Comparison of ENCODE assay signal across 1 cellular context in the genomic region with DNA sequence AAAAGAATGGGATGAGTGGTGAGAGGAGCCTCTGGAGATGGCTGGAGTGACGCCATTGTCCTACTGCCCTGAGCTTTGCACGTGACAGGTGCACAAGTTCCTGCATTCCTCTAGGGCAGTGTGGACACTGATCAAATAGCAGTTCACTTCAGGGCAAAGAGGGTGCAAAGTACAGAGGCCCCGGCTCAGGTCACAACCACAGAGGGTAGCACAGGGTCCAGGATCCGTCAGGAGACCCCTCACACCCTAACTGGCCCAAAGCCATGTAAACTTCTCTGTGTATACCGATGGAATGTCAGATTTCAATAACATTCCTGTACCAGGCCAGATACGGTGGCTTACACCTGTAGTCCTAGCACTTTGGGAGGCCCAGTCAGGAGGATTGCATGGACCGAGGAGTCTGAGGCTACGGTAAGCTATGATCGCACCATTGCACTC.
TF ChIP-seq lines count a peak whose summit lies in the region.

No MANE protein-coding gene starts in this region.

TF ChIP-seq in HepG2, 621 proteins besides CTCF, POLR2A, EP300 and RAD21 (continued from another document and continues in another):
- TF ChIP-seq, protein P1, sequence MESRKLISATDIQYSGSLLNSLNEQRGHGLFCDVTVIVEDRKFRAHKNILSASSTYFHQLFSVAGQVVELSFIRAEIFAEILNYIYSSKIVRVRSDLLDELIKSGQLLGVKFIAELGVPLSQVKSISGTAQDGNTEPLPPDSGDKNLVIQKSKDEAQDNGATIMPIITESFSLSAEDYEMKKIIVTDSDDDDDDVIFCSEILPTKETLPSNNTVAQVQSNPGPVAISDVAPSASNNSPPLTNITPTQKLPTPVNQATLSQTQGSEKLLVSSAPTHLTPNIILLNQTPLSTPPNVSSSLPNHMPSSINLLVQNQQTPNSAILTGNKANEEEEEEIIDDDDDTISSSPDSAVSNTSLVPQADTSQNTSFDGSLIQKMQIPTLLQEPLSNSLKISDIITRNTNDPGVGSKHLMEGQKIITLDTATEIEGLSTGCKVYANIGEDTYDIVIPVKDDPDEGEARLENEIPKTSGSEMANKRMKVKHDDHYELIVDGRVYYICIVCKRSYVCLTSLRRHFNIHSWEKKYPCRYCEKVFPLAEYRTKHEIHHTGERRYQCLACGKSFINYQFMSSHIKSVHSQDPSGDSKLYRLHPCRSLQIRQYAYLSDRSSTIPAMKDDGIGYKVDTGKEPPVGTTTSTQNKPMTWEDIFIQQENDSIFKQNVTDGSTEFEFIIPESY (CRISPR knock-in tag; IDR thresholded peaks at IDR 0.05): peak; percentile 47; the same call in 1 of the 2 replicates
- TF ChIP-seq, protein P2, sequence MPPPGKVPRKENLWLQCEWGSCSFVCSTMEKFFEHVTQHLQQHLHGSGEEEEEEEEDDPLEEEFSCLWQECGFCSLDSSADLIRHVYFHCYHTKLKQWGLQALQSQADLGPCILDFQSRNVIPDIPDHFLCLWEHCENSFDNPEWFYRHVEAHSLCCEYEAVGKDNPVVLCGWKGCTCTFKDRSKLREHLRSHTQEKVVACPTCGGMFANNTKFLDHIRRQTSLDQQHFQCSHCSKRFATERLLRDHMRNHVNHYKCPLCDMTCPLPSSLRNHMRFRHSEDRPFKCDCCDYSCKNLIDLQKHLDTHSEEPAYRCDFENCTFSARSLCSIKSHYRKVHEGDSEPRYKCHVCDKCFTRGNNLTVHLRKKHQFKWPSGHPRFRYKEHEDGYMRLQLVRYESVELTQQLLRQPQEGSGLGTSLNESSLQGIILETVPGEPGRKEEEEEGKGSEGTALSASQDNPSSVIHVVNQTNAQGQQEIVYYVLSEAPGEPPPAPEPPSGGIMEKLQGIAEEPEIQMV (CRISPR knock-in tag; IDR thresholded peaks at IDR 0.05; ENCODE audit: low read depth): no peak
- no peak for TF ChIP-seq JARID2 (CRISPR knock-in tag; IDR thresholded peaks at IDR 0.05; ENCODE audit: insufficient replicate concordance)
- peak; percentile 54; the same call in 1 of the 2 replicates for TF ChIP-seq ETV5 (CRISPR knock-in tag; IDR thresholded peaks at IDR 0.05; ENCODE audit: borderline replicate concordance)
- peak; percentile 95 for TF ChIP-seq MLX (CRISPR knock-in tag; IDR thresholded peaks at IDR 0.05)
- peak; percentile 55; the same call in 1 of the 2 replicates for TF ChIP-seq STAT6 (CRISPR knock-in tag; IDR thresholded peaks at IDR 0.05; ENCODE audit: borderline replicate concordance)
- peak; percentile 64; the same call in 1 of the 2 replicates for TF ChIP-seq ZNF619 (CRISPR knock-in tag; IDR thresholded peaks at IDR 0.05)
- TF ChIP-seq NR2C2 (CRISPR knock-in tag; IDR thresholded peaks at IDR 0.05; ENCODE audit: borderline replicate concordance): peak; percentile 70
- no peak for TF ChIP-seq POLR2G (IDR thresholded peaks at IDR 0.05; ENCODE audit: low read depth, low read length)
- 0 out of 2 replicates have a peak, but pooled peaks have one; percentile 41 for TF ChIP-seq ZNF784 (CRISPR knock-in tag; IDR thresholded peaks at IDR 0.05; ENCODE audit: borderline replicate concordance)
- TF ChIP-seq STAG1 (CRISPR knock-in tag; IDR thresholded peaks at IDR 0.05): peak; percentile 2; the same call in 1 of the 2 replicates
- TF ChIP-seq ZFP82 (CRISPR knock-in tag; IDR thresholded peaks at IDR 0.05; ENCODE audit: borderline replicate concordance): no peak
- TF ChIP-seq RFXAP (CRISPR knock-in tag; IDR thresholded peaks at IDR 0.05; ENCODE audit: borderline replicate concordance): no peak
- TF ChIP-seq CEBPB (IDR thresholded peaks at IDR 0.05; ENCODE audit: borderline replicate concordance, low read depth, low read length): 0 out of 2 replicates have a peak, but pooled peaks have one; percentile 12
- TF ChIP-seq REST (IDR thresholded peaks at IDR 0.05; ENCODE audit: borderline replicate concordance in 1 of 2, low read depth in 1 of 2, low read length in 2 of 2): 0 out of 4 replicates have a peak, but pooled peaks of 1 of the 2 experiments have one; percentile 19
- no peak for TF ChIP-seq REL (CRISPR knock-in tag; conservative IDR thresholded peaks at IDR 0.05)
- TF ChIP-seq ZNF770 (CRISPR knock-in tag; IDR thresholded peaks at IDR 0.05): peak; percentile 98
- TF ChIP-seq TRIM24 (CRISPR knock-in tag; IDR thresholded peaks at IDR 0.05): peak; percentile 96
- peak; percentile 99 for TF ChIP-seq THRA (CRISPR knock-in tag; IDR thresholded peaks at IDR 0.05; ENCODE audit: borderline replicate concordance)
- peak; percentile 78; the same call in 1 of the 2 replicates for TF ChIP-seq ZNF543 (CRISPR knock-in tag; IDR thresholded peaks at IDR 0.05)
- peak; percentile 78; the same call in 1 of the 2 replicates for TF ChIP-seq ZNF501 (CRISPR knock-in tag; IDR thresholded peaks at IDR 0.05)
- TF ChIP-seq, protein P3, sequence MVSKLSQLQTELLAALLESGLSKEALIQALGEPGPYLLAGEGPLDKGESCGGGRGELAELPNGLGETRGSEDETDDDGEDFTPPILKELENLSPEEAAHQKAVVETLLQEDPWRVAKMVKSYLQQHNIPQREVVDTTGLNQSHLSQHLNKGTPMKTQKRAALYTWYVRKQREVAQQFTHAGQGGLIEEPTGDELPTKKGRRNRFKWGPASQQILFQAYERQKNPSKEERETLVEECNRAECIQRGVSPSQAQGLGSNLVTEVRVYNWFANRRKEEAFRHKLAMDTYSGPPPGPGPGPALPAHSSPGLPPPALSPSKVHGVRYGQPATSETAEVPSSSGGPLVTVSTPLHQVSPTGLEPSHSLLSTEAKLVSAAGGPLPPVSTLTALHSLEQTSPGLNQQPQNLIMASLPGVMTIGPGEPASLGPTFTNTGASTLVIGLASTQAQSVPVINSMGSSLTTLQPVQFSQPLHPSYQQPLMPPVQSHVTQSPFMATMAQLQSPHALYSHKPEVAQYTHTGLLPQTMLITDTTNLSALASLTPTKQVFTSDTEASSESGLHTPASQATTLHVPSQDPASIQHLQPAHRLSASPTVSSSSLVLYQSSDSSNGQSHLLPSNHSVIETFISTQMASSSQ (IDR thresholded peaks at IDR 0.05; ENCODE audit: low read depth): peak; percentile 43; the same call in 1 of the 2 replicates
- TF ChIP-seq, protein P3 (CRISPR knock-in tag; IDR thresholded peaks at IDR 0.05; ENCODE audit: borderline replicate concordance): no peak
- TF ChIP-seq FOXO1 (CRISPR knock-in tag; IDR thresholded peaks at IDR 0.05): peak; percentile 58; the same call in 1 of the 2 replicates
- TF ChIP-seq SNAI1 (CRISPR knock-in tag; IDR thresholded peaks at IDR 0.05; ENCODE audit: borderline replicate concordance): no peak
- TF ChIP-seq KDM1A (CRISPR knock-in tag; IDR thresholded peaks at IDR 0.05): peak; percentile 75; the same call in 1 of the 2 replicates
- no peak for TF ChIP-seq SAFB2 (CRISPR knock-in tag; IDR thresholded peaks at IDR 0.05; ENCODE audit: borderline replicate concordance, low read depth)
- TF ChIP-seq ZNF709 (CRISPR knock-in tag; IDR thresholded peaks at IDR 0.05): peak; percentile 50; the same call in 1 of the 2 replicates
- TF ChIP-seq ZEB1 (IDR thresholded peaks at IDR 0.05; ENCODE audit: insufficient replicate concordance, low read depth): peak; percentile 77
- TF ChIP-seq BCL6 (CRISPR knock-in tag; IDR thresholded peaks at IDR 0.05): peak; percentile 79
- peak; percentile 49; the same call in 1 of the 2 replicates for TF ChIP-seq JUND (CRISPR knock-in tag; IDR thresholded peaks at IDR 0.05)
- TF ChIP-seq SP4 (CRISPR knock-in tag; IDR thresholded peaks at IDR 0.05): 0 out of 2 replicates have a peak, but pooled peaks have one; percentile 34
- TF ChIP-seq ZNF343 (CRISPR knock-in tag; IDR thresholded peaks at IDR 0.05): no peak
- TF ChIP-seq HMG20A (CRISPR knock-in tag; IDR thresholded peaks at IDR 0.05; ENCODE audit: borderline replicate concordance): peak; percentile 72; the same call in 1 of the 2 replicates
- TF ChIP-seq HOXA5 (CRISPR knock-in tag; IDR thresholded peaks at IDR 0.05): no peak
